In genomic region chr20:44342240-44342639, GRCh38 we compare ENCODE assay signal across 2 cellular contexts.
TF ChIP-seq lines count a peak whose summit lies in the region.

No MANE protein-coding gene starts in this region.

TF ChIP-seq in IMR-90, 13 proteins besides CTCF, POLR2A, EP300 and RAD21:
- TF ChIP-seq RFX5 (IDR thresholded peaks at IDR 0.05; ENCODE audit: low read depth, low read length) (no peak), CHD1 (IDR thresholded peaks at IDR 0.05; ENCODE audit: low read depth, low read length) (no peak), FOS (IDR thresholded peaks at IDR 0.05; ENCODE audit: low read depth, low read length) (no peak), RCOR1 (IDR thresholded peaks at IDR 0.05; ENCODE audit: insufficient replicate concordance, low read length) (no peak), BHLHE40 (IDR thresholded peaks at IDR 0.05; ENCODE audit: low read depth, low read length) (no peak), SMC3 (IDR thresholded peaks at IDR 0.05; ENCODE audit: low read depth, low read length) (no peak), MAFK (IDR thresholded peaks at IDR 0.05; ENCODE audit: low read depth, low read length) (no peak)
TF ChIP-seq in IMR-90: peak in this region for 0.

TF ChIP-seq in HepG2, 621 proteins besides CTCF, POLR2A, EP300 and RAD21:
- no peak for TF ChIP-seq TBP (CRISPR knock-in tag; IDR thresholded peaks at IDR 0.05)
- TF ChIP-seq ZNF333 (CRISPR knock-in tag; IDR thresholded peaks at IDR 0.05; ENCODE audit: borderline replicate concordance) = no peak
- no peak for TF ChIP-seq ZNF234 (CRISPR knock-in tag; conservative IDR thresholded peaks at IDR 0.05)
- no peak for TF ChIP-seq TAF1 (CRISPR knock-in tag; IDR thresholded peaks at IDR 0.05)
- no peak for TF ChIP-seq MYNN (CRISPR knock-in tag; IDR thresholded peaks at IDR 0.05; ENCODE audit: low read depth)
- TF ChIP-seq NFAT5 (CRISPR knock-in tag; IDR thresholded peaks at IDR 0.05) = no peak
- no peak for TF ChIP-seq PBX3 (CRISPR knock-in tag; IDR thresholded peaks at IDR 0.05; ENCODE audit: borderline replicate concordance)
- no peak for TF ChIP-seq CERS6 (CRISPR knock-in tag; IDR thresholded peaks at IDR 0.05)
- no peak for TF ChIP-seq RFX5 (IDR thresholded peaks at IDR 0.05; ENCODE audit: low read depth, low read length)
- no peak for TF ChIP-seq FUBP1 (CRISPR knock-in tag; IDR thresholded peaks at IDR 0.05; ENCODE audit: borderline replicate concordance)
- no peak for TF ChIP-seq IRX3 (CRISPR knock-in tag; IDR thresholded peaks at IDR 0.05; ENCODE audit: borderline replicate concordance, low read depth)
- TF ChIP-seq TOPORS (CRISPR knock-in tag; IDR thresholded peaks at IDR 0.05) = no peak
- TF ChIP-seq MED8 (CRISPR knock-in tag; IDR thresholded peaks at IDR 0.05; ENCODE audit: insufficient replicate concordance) = no peak
- no peak for TF ChIP-seq AKNA (CRISPR knock-in tag; IDR thresholded peaks at IDR 0.05; ENCODE audit: borderline replicate concordance)
- TF ChIP-seq DMTF1 (CRISPR knock-in tag; IDR thresholded peaks at IDR 0.05) = no peak
- TF ChIP-seq SNAPC4 (CRISPR knock-in tag; IDR thresholded peaks at IDR 0.05) = no peak
